In the genomic region with DNA sequence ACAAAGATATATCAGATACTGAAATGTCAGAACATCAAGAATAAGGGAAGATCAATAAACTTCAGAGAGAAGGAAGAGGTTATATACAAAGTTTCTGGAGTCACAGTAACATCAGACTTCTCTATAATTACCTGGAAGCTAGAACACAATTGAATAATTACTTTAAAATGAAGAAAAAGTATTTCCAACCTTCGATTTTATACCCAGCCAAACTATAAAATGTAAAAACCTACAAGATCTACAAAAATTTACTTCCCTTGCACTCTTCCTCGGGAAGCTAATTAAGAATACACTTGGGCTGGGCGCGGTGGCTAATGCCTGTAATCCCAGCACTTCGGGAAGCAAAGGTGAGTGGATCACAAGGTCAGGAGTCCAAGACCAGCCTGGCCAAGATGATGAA, we compare ENCODE assay signal across 30 cellular contexts. TPM values are rescaled to one million over a fixed set of nuclear protein-coding genes. Genes with fewer than 3 reads are reported as not detected.
DNase-seq lines count a peak whose midpoint lies in the region; ATAC-seq, FAIRE-seq and TF ChIP-seq lines count a peak whose summit lies in the region.
"Had no signal": no experiment of that assay in that cellular context is flagged by ENCODE, and none has a peak within 500 bp of the region (broad histone marks: within the 10 kb centered on the region; RNA-seq: fewer than 3 reads in every experiment).

No MANE protein-coding gene starts in this region.

- POLR2A ChIA-PET in HepG2 (lab: Yijun Ruan, JAX) (no interaction called here), K562 (lab: Yijun Ruan, JAX) (no interaction called here)

- no peak for FAIRE-seq in HepG2 (lab: Jason Lieb, UNC)
- FAIRE-seq in K562 (lab: Jason Lieb, UNC): no peak
- FAIRE-seq: D721Med had no signal

- ATAC-seq in HepG2 (no peak), right lobe of liver (no peak), K562 (no peak), left cardiac atrium (no peak)
- ATAC-seq: A549; CD8-positive, alpha-beta T cell had no signal

- peaks cover 8% of the 10 kb centered on the region for H3K9me3 ChIP-seq in HepG2 (ENCODE audit: low read length)
- no peaks in the 10 kb centered on the region for H3K9me3 ChIP-seq in right lobe of liver
- H3K9me3 ChIP-seq in K562 (replicated peaks; ENCODE audit: control insufficient read depth, insufficient read depth, low read depth, low read length): peaks cover 7% of the 10 kb centered on the region
- H3K9me3 ChIP-seq: BE2C had no signal

- TF ChIP-seq RAD21 in HepG2 (CRISPR knock-in tag; IDR thresholded peaks at IDR 0.05): no peak
- no peak for TF ChIP-seq RAD21 in K562 (CRISPR knock-in tag; conservative IDR thresholded peaks at IDR 0.05 in 1 of 2, IDR thresholded peaks at IDR 0.05 in 1 of 2)

- CTCF ChIA-PET in HepG2 (lab: Yijun Ruan, JAX; ENCODE audit: low intra/inter-chr PET ratio, low total read pairs) (no interaction called here), K562 (lab: Yijun Ruan, JAX; ENCODE audit: low intra/inter-chr PET ratio) (no interaction called here)

- H3K9me1 ChIP-seq in K562 (ENCODE audit: control insufficient read depth, insufficient read depth, low read length): no peaks in the 10 kb centered on the region

- 41% methylated on average over 5 of the region's 5 CpGs for WGBS in HepG2 (ENCODE audit: low lambda C conversion rate)
- WGBS in right lobe of liver (ENCODE audit: insufficient coverage, low coverage, low lambda C conversion rate, missing lambda C conversion rate): 92% methylated on average over 5 of the region's 5 CpGs
- 61% methylated on average over 5 of the region's 5 CpGs for WGBS in K562 (ENCODE audit: insufficient coverage, low coverage, missing lambda C conversion rate)

- TF ChIP-seq EP300 in HepG2 (IDR thresholded peaks at IDR 0.05; ENCODE audit: low read depth in 2 of 2, low read length in 2 of 2) (no peak), HepG2 (CRISPR knock-in tag; IDR thresholded peaks at IDR 0.05; ENCODE audit: borderline replicate concordance) (no peak), K562 (IDR thresholded peaks at IDR 0.05; ENCODE audit: low read length) (no peak)

- no peaks in the 10 kb centered on the region for H3K27me3 ChIP-seq in HepG2 (ENCODE audit: control insufficient read depth in 1 of 2, insufficient read depth in 2 of 2, low read length in 2 of 2)
- no peaks in the 10 kb centered on the region for H3K27me3 ChIP-seq in right lobe of liver
- no peaks in the 10 kb centered on the region for H3K27me3 ChIP-seq in K562 (ENCODE audit: control insufficient read depth in 2 of 2, insufficient read depth in 2 of 2, low read length in 2 of 2)
- H3K27me3 ChIP-seq: BE2C; BLaER1; BLaER1 treated with 17β-estradiol and CSF1 and Interleukin-3, amounts not matched to agents 10 nM and 100 nM had no signal

- BruUV-seq in HepG2 (replicated peaks; lab: Mats Ljungman, UMichigan) (no TSS peak), K562 (replicated peaks; lab: Mats Ljungman, UMichigan) (no TSS peak)

- H3K36me3 ChIP-seq in HepG2 (replicated peaks in 1 of 2; ENCODE audit: control insufficient read depth in 1 of 2, insufficient read depth in 2 of 2, low read length in 2 of 2) (no peaks in the 10 kb centered on the region), right lobe of liver (no peaks in the 10 kb centered on the region), K562 (ENCODE audit: control insufficient read depth, insufficient read depth, low read length) (no peaks in the 10 kb centered on the region)
- H3K36me3 ChIP-seq: BE2C; BLaER1; BLaER1 treated with 17β-estradiol and CSF1 and Interleukin-3, amounts not matched to agents 10 nM and 100 nM had no signal

- H3K4me3 ChIP-seq in HepG2 (replicated peaks in 1 of 3; ENCODE audit: insufficient read depth in 1 of 3, low read depth in 2 of 3, low read length in 3 of 3): no peak overlapping the region
- H3K4me3 ChIP-seq in right lobe of liver: no peak overlapping the region
- H3K4me3 ChIP-seq in K562: no peak overlapping the region
- H3K4me3 ChIP-seq: A549; BLaER1; BLaER1 treated with 17β-estradiol and CSF1 and Interleukin-3, amounts not matched to agents 10 nM and 100 nM had no signal

- H2AFZ ChIP-seq in HepG2 (ENCODE audit: low read length) (no peak overlapping the region), K562 (ENCODE audit: low read depth, low read length) (no peak overlapping the region)

- peaks cover 7% of the 10 kb centered on the region for H3K4me1 ChIP-seq in HepG2 (ENCODE audit: insufficient read depth, low read length)
- no peaks in the 10 kb centered on the region for H3K4me1 ChIP-seq in right lobe of liver
- no peaks in the 10 kb centered on the region; a peak in 2 of 5 replicates for H3K4me1 ChIP-seq in K562 (replicated peaks in 1 of 2; ENCODE audit: control insufficient read depth in 2 of 2, insufficient read depth in 2 of 2, low read length in 2 of 2)
- H3K4me1 ChIP-seq: A549, BE2C, Caco-2 had no signal

- TF ChIP-seq CTCF in HepG2 (CRISPR knock-in tag; IDR thresholded peaks at IDR 0.05): no peak
- TF ChIP-seq CTCF in right lobe of liver (IDR thresholded peaks at IDR 0.05): no peak
- TF ChIP-seq CTCF in K562 (IDR thresholded peaks at IDR 0.05 in 2 of 3, conservative IDR thresholded peaks at IDR 0.05 in 1 of 3; ENCODE audit: insufficient read depth in 2 of 3, low read depth in 1 of 3, low read length in 3 of 3): no peak

- H3K9ac ChIP-seq in HepG2 (ENCODE audit: insufficient read depth, low read depth, low read length) (no peak overlapping the region), K562 (ENCODE audit: insufficient read depth in 1 of 2, low read depth in 2 of 2, low read length in 2 of 2) (no peak overlapping the region)
- H3K9ac ChIP-seq: BLaER1; BLaER1 treated with 17β-estradiol and CSF1 and Interleukin-3, amounts not matched to agents 10 nM and 100 nM had no signal

- no peak overlapping the region for H3K4me2 ChIP-seq in HepG2 (ENCODE audit: low read depth, low read length)
- no peak overlapping the region for H3K4me2 ChIP-seq in K562 (ENCODE audit: insufficient read depth, low read length)
- H3K4me2 ChIP-seq: A549; BLaER1; BLaER1 treated with 17β-estradiol and CSF1 and Interleukin-3, amounts not matched to agents 10 nM and 100 nM had no signal

- H3K79me2 ChIP-seq in HepG2 (ENCODE audit: insufficient read depth, low read length) (no peaks in the 10 kb centered on the region), K562 (ENCODE audit: control insufficient read depth, insufficient read depth, low read length) (no peaks in the 10 kb centered on the region)

- H3K27ac ChIP-seq in HepG2 (ENCODE audit: extremely low read length, insufficient read depth, low read length): no peak overlapping the region
- H3K27ac ChIP-seq in right lobe of liver: no peak overlapping the region
- no peak overlapping the region for H3K27ac ChIP-seq in K562 (ENCODE audit: extremely low read depth, low read depth, low read length)
- H3K27ac ChIP-seq: 22Rv1; A549; BLaER1; BLaER1 treated with 17β-estradiol and CSF1 and Interleukin-3, amounts not matched to agents 10 nM and 100 nM; C4-2B had no signal

- H4K20me1 ChIP-seq in HepG2 (ENCODE audit: insufficient read depth, low read length) (no peaks in the 10 kb centered on the region), K562 (replicated peaks; ENCODE audit: control insufficient read depth, insufficient read depth, low read length) (no peaks in the 10 kb centered on the region)
- H4K20me1 ChIP-seq: BLaER1; BLaER1 treated with 17β-estradiol and CSF1 and Interleukin-3, amounts not matched to agents 10 nM and 100 nM had no signal

- intact Hi-C loops in HepG2 (cut with micrococcal nuclease; ENCODE audit: unreplicated experiment): no loop called here
- intact Hi-C loops in right lobe of liver (cut with DNase I): loop anchor here in 1 of 2 donors (10.0 kb wide), 1 partner anchor 540 kb away; no protein-coding TSS in a partner anchor
- intact Hi-C loops in K562 (cut with micrococcal nuclease): no loop called here
- intact Hi-C loops in left cardiac atrium (cut with DNase I): loop anchor here in 1 of 2 donors (5.0 kb wide), 1 partner anchor 537 kb away; no protein-coding TSS in a partner anchor

- TF ChIP-seq POLR2A in HepG2 (IDR thresholded peaks at IDR 0.05; ENCODE audit: insufficient read depth in 1 of 2, low read depth in 2 of 2, low read length in 2 of 2) (no peak), right lobe of liver (IDR thresholded peaks at IDR 0.05) (no peak), K562 (conservative IDR thresholded peaks at IDR 0.05) (no peak)

- no peak for DNase-seq in HepG2 (ENCODE audit: low spot score)
- no peak for DNase-seq in right lobe of liver
- no peak for DNase-seq in K562 (ENCODE audit: extremely low read depth in 1 of 4, low spot score in 3 of 4)
- no peak for DNase-seq in left cardiac atrium
- DNase-seq: 8988T; ACHN; AML-193; BE2C; C1 segment of cervical spinal cord; Caco-2; Calu3; CD4-positive, alpha-beta memory T cell; CD4-positive, alpha-beta T cell; CD4-positive, CD25-positive, alpha-beta regulatory T cell; CD8-positive, alpha-beta memory T cell; CD8-positive, alpha-beta T cell; COR-L47; DMS 273 treated with DMSO at 0.1 percent for 48 hours; DMS153; DMS53; DMS79; DMS79 treated with DMSO at 0.1 percent for 48 hours; DND-41; EL had no signal

- in situ Hi-C loops in HepG2 (cut with HindIII; ENCODE audit: extremely low pct_ligation_motif_present, low pct_unique_long_range_greater_than_20kb): no loop called here
- in situ Hi-C loops in K562 (cut with MboI): no loop called here

RNA-seq across cellular contexts. Expression of a gene that starts 6.6 kb away (rescaled TPM):
- 12.6 and 15.6 TPM in 2 replicates for total RNA-seq in HepG2 (2016; rRNA removed; fragmentation: Illumina TruSeq; extraction: Trizol)
- 0.97 and 1.0 TPM in 2 replicates for total RNA-seq in HepG2 (2016; cell fraction: cytosol; rRNA removed; fragmentation: Illumina TruSeq; extraction: Trizol; ENCODE audit: low read depth)
- 11.6 and 15.8 TPM in 2 replicates for total RNA-seq in HepG2 (2016; cell fraction: insoluble cytoplasmic fraction; rRNA removed; fragmentation: Illumina TruSeq; extraction: Trizol)
- total RNA-seq in HepG2 (2016; cell fraction: membrane; rRNA removed; fragmentation: Illumina TruSeq; extraction: Trizol): 4.3 and 4.8 TPM in 2 replicates
- total RNA-seq in HepG2 (2016; cell fraction: nucleus; rRNA removed; fragmentation: Illumina TruSeq; extraction: Trizol): 7.8 and 9.8 TPM in 2 replicates
- 5.3 and 7.2 TPM in 2 replicates for polyA plus RNA-seq in HepG2 (2011; rRNA removed)
- 2.7 and 3.6 TPM in 2 replicates for polyA plus RNA-seq in HepG2 (2011; cell fraction: cytosol; rRNA removed)
- polyA plus RNA-seq in HepG2 (2011; cell fraction: nucleus; rRNA removed): 4.8 and 5.0 TPM in 2 replicates
- 6.3 and 7.5 TPM in 2 replicates for polyA plus RNA-seq in HepG2 (2012)
- polyA plus RNA-seq in HepG2 (2016; cell fraction: cytosol; fragmentation: Illumina TruSeq; extraction: Trizol; ENCODE audit: low read depth): 0.26 and 0.32 TPM in 2 replicates
- polyA plus RNA-seq in HepG2 (2016; cell fraction: insoluble cytoplasmic fraction; fragmentation: Illumina TruSeq; extraction: Trizol; ENCODE audit: low read depth): 8.7 and 9.9 TPM in 2 replicates
- 0.96 and 1.4 TPM in 2 replicates for polyA plus RNA-seq in HepG2 (2016; cell fraction: membrane; fragmentation: Illumina TruSeq; extraction: Trizol; ENCODE audit: low read depth)
- polyA plus RNA-seq in HepG2 (2016; cell fraction: nucleus; fragmentation: Illumina TruSeq; extraction: Trizol; ENCODE audit: insufficient read depth, low read depth): 8.1 and 9.1 TPM in 2 replicates
- polyA minus RNA-seq in HepG2 (2011; rRNA and poly(A)+ RNA removed; ENCODE audit: low replicate concordance): 7.7 and 12.1 TPM in 2 replicates
- 13.5 and 13.7 TPM in 2 replicates for polyA minus RNA-seq in HepG2 (2011; cell fraction: cytosol; rRNA and poly(A)+ RNA removed)
- 12.0 and 13.6 TPM in 2 replicates for polyA minus RNA-seq in HepG2 (2011; cell fraction: nucleus; rRNA and poly(A)+ RNA removed)
- 1 to 10 TPM; 4.2 to 8.8 (median 5.5) TPM for total RNA-seq in right lobe of liver
- total RNA-seq in K562 (2011; cell fraction: chromatin; rRNA removed; ENCODE audit: low replicate concordance): 23.4 and 26.8 TPM in 2 replicates
- total RNA-seq in K562 (2011; cell fraction: nucleolus; rRNA removed): 8.7 and 12.1 TPM in 2 replicates
- 12.0 and 18.9 TPM in 2 replicates for total RNA-seq in K562 (2011; cell fraction: nucleoplasm; rRNA removed)
- total RNA-seq in K562 (2014; rRNA removed): 5.7 and 9.3 TPM in 2 replicates
- total RNA-seq in K562 (2014; rRNA removed; fragmentation: Illumina TruSeq; extraction: Trizol): 12.5 and 12.6 TPM in 2 replicates
- total RNA-seq in K562 (2015; rRNA removed; fragmentation: Illumina TruSeq; extraction: Trizol): 10.1 and 11.7 TPM in 2 replicates
- total RNA-seq in K562 (2021): 9.9 and 12.1 TPM in 2 replicates
- polyA plus RNA-seq in K562 (2011; rRNA removed): 14.5 and 15.3 TPM in 2 replicates
- polyA plus RNA-seq in K562 (2011; cell fraction: cytosol; rRNA removed): 3.6 and 4.5 TPM in 2 replicates
- 5.6 and 6.6 TPM in 2 replicates for polyA plus RNA-seq in K562 (2011; cell fraction: nucleus; rRNA removed)
- polyA plus RNA-seq in K562 (2012): 5.9 and 8.9 TPM in 2 replicates
- 5.7 and 7.2 TPM in 2 replicates for polyA plus RNA-seq in K562 (2014; fragmentation: Illumina TruSeq; extraction: Trizol)
- polyA plus RNA-seq in K562 (2014; fragmentation: Nextera tagmentation; extraction: Ambion mirVana): 1 to 10 TPM; 2.4 to 3.8 TPM
- polyA plus RNA-seq in K562 (2014; rRNA removed): 4.0 and 4.9 TPM in 2 replicates
- polyA minus RNA-seq in K562 (2011; rRNA and poly(A)+ RNA removed): 39.5 and 52.5 TPM in 2 replicates
- polyA minus RNA-seq in K562 (2011; cell fraction: cytosol; rRNA and poly(A)+ RNA removed): 12.9 and 22.1 TPM in 2 replicates
- 10.1 and 15.7 TPM in 2 replicates for polyA minus RNA-seq in K562 (2011; cell fraction: nucleus; rRNA and poly(A)+ RNA removed)
- total RNA-seq in left cardiac atrium: 10 to 100 TPM; 28.7 to 35.5 TPM

RNA-seq across cellular contexts. Expression of a gene that starts 15.0 kb away (rescaled TPM):
- total RNA-seq in HepG2 (2016; rRNA removed; fragmentation: Illumina TruSeq; extraction: Trizol) (86.8 and 125 TPM in 2 replicates), right lobe of liver (10 to 100 TPM; 24.1 to 78.1 (median 43.3) TPM), K562 (2014; rRNA removed) (75.8 and 77.6 TPM in 2 replicates), K562 (2014; rRNA removed; fragmentation: Illumina TruSeq; extraction: Trizol) (55.4 and 67.1 TPM in 2 replicates), K562 (2015; rRNA removed; fragmentation: Illumina TruSeq; extraction: Trizol) (47.8 and 53.9 TPM in 2 replicates), K562 (2021) (76.9 and 87.1 TPM in 2 replicates), left cardiac atrium (10 to 100 TPM; 79.8 to 84.8 TPM)
- 14.1 and 22.6 TPM in 2 replicates for total RNA-seq in HepG2 (2016; cell fraction: cytosol; rRNA removed; fragmentation: Illumina TruSeq; extraction: Trizol; ENCODE audit: low read depth)
- total RNA-seq in HepG2 (2016; cell fraction: insoluble cytoplasmic fraction; rRNA removed; fragmentation: Illumina TruSeq; extraction: Trizol): 82.6 and 120 TPM in 2 replicates
- 28.6 TPM in 2 replicates for total RNA-seq in HepG2 (2016; cell fraction: membrane; rRNA removed; fragmentation: Illumina TruSeq; extraction: Trizol)
- 136 and 171 TPM in 2 replicates for total RNA-seq in HepG2 (2016; cell fraction: nucleus; rRNA removed; fragmentation: Illumina TruSeq; extraction: Trizol)
- polyA plus RNA-seq in HepG2 (2011; rRNA removed) (92.7 and 100 TPM in 2 replicates), K562 (2011; rRNA removed) (128 and 152 TPM in 2 replicates), K562 (2014; fragmentation: Illumina TruSeq; extraction: Trizol) (57.3 and 62.8 TPM in 2 replicates), K562 (2014; fragmentation: Nextera tagmentation; extraction: Ambion mirVana) (10 to 100 TPM; 11.9 to 14.0 TPM), K562 (2014; rRNA removed) (59.9 and 68.8 TPM in 2 replicates)
- 78.0 and 88.1 TPM in 2 replicates for polyA plus RNA-seq in HepG2 (2011; cell fraction: cytosol; rRNA removed)
- polyA plus RNA-seq in HepG2 (2011; cell fraction: nucleus; rRNA removed): 34.5 and 42.9 TPM in 2 replicates
- polyA plus RNA-seq in HepG2 (2012): 130 and 143 TPM in 2 replicates
- polyA plus RNA-seq in HepG2 (2016; cell fraction: cytosol; fragmentation: Illumina TruSeq; extraction: Trizol; ENCODE audit: low read depth): 3.0 and 3.6 TPM in 2 replicates
- 52.9 and 53.5 TPM in 2 replicates for polyA plus RNA-seq in HepG2 (2016; cell fraction: insoluble cytoplasmic fraction; fragmentation: Illumina TruSeq; extraction: Trizol; ENCODE audit: low read depth)
- polyA plus RNA-seq in HepG2 (2016; cell fraction: membrane; fragmentation: Illumina TruSeq; extraction: Trizol; ENCODE audit: low read depth): 6.1 and 9.4 TPM in 2 replicates
- 79.1 and 82.6 TPM in 2 replicates for polyA plus RNA-seq in HepG2 (2016; cell fraction: nucleus; fragmentation: Illumina TruSeq; extraction: Trizol; ENCODE audit: insufficient read depth, low read depth)
- polyA minus RNA-seq in HepG2 (2011; rRNA and poly(A)+ RNA removed; ENCODE audit: low replicate concordance): 80.0 and 86.9 TPM in 2 replicates
- 155 and 159 TPM in 2 replicates for polyA minus RNA-seq in HepG2 (2011; cell fraction: cytosol; rRNA and poly(A)+ RNA removed)
- 151 and 153 TPM in 2 replicates for polyA minus RNA-seq in HepG2 (2011; cell fraction: nucleus; rRNA and poly(A)+ RNA removed)
- total RNA-seq in K562 (2011; cell fraction: chromatin; rRNA removed; ENCODE audit: low replicate concordance): 130 and 336 TPM in 2 replicates
- total RNA-seq in K562 (2011; cell fraction: nucleolus; rRNA removed): 99.7 and 127 TPM in 2 replicates
- total RNA-seq in K562 (2011; cell fraction: nucleoplasm; rRNA removed): 159 and 204 TPM in 2 replicates
- 38.4 and 51.8 TPM in 2 replicates for polyA plus RNA-seq in K562 (2011; cell fraction: cytosol; rRNA removed)
- polyA plus RNA-seq in K562 (2011; cell fraction: nucleus; rRNA removed): 44.2 and 50.4 TPM in 2 replicates
- 87.7 and 112 TPM in 2 replicates for polyA plus RNA-seq in K562 (2012)
- polyA minus RNA-seq in K562 (2011; rRNA and poly(A)+ RNA removed): 238 and 267 TPM in 2 replicates
- polyA minus RNA-seq in K562 (2011; cell fraction: cytosol; rRNA and poly(A)+ RNA removed): 69.0 and 93.3 TPM in 2 replicates
- 76.6 and 134 TPM in 2 replicates for polyA minus RNA-seq in K562 (2011; cell fraction: nucleus; rRNA and poly(A)+ RNA removed)
